Comparison of ENCODE assay signal across 8 cellular contexts in the genomic region with DNA sequence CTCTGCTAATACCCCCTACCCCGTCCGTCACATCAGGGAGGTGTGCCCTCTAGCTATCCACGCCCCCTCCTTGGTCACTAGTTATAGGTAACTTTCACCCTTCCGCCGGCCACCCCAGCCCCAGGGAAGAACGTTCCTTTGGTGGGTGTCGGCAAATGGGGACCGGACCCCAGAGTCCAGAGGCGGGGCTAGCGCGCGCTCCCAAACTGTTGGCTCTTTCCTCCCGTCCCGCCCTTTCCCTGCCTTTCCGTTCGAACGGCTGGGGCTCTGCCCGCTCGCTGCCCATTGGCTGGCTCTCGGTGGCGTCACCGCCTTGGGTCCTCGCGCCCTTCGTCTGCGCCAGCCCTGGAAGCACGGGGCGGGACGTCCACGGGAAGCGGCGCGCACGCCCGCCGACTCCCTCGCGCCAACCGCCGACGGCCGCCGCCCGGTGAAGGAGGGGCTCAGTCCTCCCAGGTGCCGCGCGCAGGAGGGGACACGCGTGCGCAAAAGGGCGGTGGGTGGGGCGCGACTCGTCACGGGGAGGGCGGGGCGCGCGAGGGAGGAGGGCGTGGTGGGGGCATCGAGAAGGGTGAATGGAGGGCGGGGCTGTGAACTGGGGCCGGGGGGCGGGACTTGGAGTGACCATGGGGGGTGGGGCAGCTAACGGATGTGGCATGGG. TPM values are rescaled to one million over a fixed set of nuclear protein-coding genes. Genes with fewer than 3 reads are reported as not detected.
A peak's percentile ranks its signal among the peaks of the same experiment; 100 is the strongest.
DNase-seq lines count a peak whose midpoint lies in the region; ATAC-seq and TF ChIP-seq lines count a peak whose summit lies in the region.

No MANE protein-coding gene starts in this region.

- H3K23ac ChIP-seq in H9 (ENCODE audit: insufficient read length, low read depth, low read length) = no peak overlapping the region

- no peaks in the 10 kb centered on the region; the same call in none of the 2 replicates for H3K27me3 Mint-ChIP-seq in H9 (ENCODE audit: low read depth)
- peaks cover 3% of the 10 kb centered on the region for H3K27me3 Mint-ChIP-seq in nephron progenitor cell (ENCODE audit: low read depth, poor library complexity)

- no peak overlapping the region for H2BK20ac ChIP-seq in H9 (ENCODE audit: low read depth, low read length, poor library complexity, severe bottlenecking)

- no peak overlapping the region for H4K91ac ChIP-seq in H9 (ENCODE audit: insufficient read length, low read depth, low read length)

- H3K36me3 ChIP-seq in ES-I3 (ENCODE audit: insufficient read depth, low read length) (peaks cover 22% of the 10 kb centered on the region), RWPE2 (ENCODE audit: low read depth) (peaks cover 61% of the 10 kb centered on the region)

- H3K4me1 Mint-ChIP-seq in H9 = peaks cover 19 to 30% of the 10 kb centered on the region in 2 experiments
- peaks cover 48% of the 10 kb centered on the region for H3K4me1 Mint-ChIP-seq in nephron progenitor cell

- no peak overlapping the region for H2BK5ac ChIP-seq in H9 (ENCODE audit: insufficient read length, low read length)

- peak overlapping the region; percentile 66 for H3K18ac ChIP-seq in H9 (ENCODE audit: insufficient read length, low read depth, low read length)

- no peak overlapping the region for H2BK15ac ChIP-seq in H9 (ENCODE audit: low read depth, low read length)

- H3K23me2 ChIP-seq in H9 (ENCODE audit: insufficient read length, low read depth, low read length, poor library complexity, severe bottlenecking) = peaks cover 10% of the 10 kb centered on the region

- no CpG with 5 or more reads among the region's 65 CpGs for WGBS in H9 (ENCODE audit: extremely low coverage, insufficient read length, low lambda C conversion rate)

- peaks cover 34 to 67% (median 64%) of the 10 kb centered on the region in 3 experiments for H3K36me3 Mint-ChIP-seq in H9 (ENCODE audit: insufficient read depth in 1 of 3, low read depth in 3 of 3)
- peaks cover 24% of the 10 kb centered on the region for H3K36me3 Mint-ChIP-seq in nephron progenitor cell (ENCODE audit: low read depth)

- H3K9me3 Mint-ChIP-seq in H9 (no peaks in the 10 kb centered on the region), nephron progenitor cell (no peaks in the 10 kb centered on the region)

- no peak overlapping the region for H4K5ac ChIP-seq in H9 (ENCODE audit: insufficient read length, low read depth, low read length)

- no peaks in the 10 kb centered on the region for H4K20me1 ChIP-seq in H9 (ENCODE audit: control insufficient read depth, insufficient read depth, insufficient read length)

- no peak overlapping the region for H3K4ac ChIP-seq in H9 (ENCODE audit: low read depth, low read length)

- H3K4me3 Mint-ChIP-seq in H9 = peak overlapping the region; percentile 76 to 83
- peak overlapping the region; percentile 94 for H3K4me3 Mint-ChIP-seq in nephron progenitor cell

- H3K27ac ChIP-seq in H9 (ENCODE audit: insufficient read length, low read depth, low read length) (peak overlapping the region; percentile 43), RWPE2 (ENCODE audit: poor library complexity, severe bottlenecking) (peak overlapping the region; percentile 74)

- H3K79me2 ChIP-seq in H9 (ENCODE audit: insufficient read depth, low read length) = no peaks in the 10 kb centered on the region

- peak; percentile 93 for ATAC-seq in RWPE2 (ENCODE audit: low read depth)
- ATAC-seq in stimulated activated naive CD8-positive, alpha-beta T cell treated with anti-CD3 and anti-CD28 coated beads, Interleukin-15, Interleukin-2, amounts not matched to agents 100 U/mL and 50 U/mL, for 24 hours = peak; percentile 91

- H3K9ac ChIP-seq in ES-I3 (ENCODE audit: low read depth, low read length) (peak overlapping the region; percentile 53), H9 (ENCODE audit: extremely low read depth, insufficient read length, low read length) (no peak overlapping the region)

- no peak for TF ChIP-seq CTCF in H9 (conservative IDR thresholded peaks at IDR 0.05)
- TF ChIP-seq CTCF in RWPE2 (IDR thresholded peaks at IDR 0.05; ENCODE audit: poor library complexity, severe bottlenecking) = no peak
- TF ChIP-seq CTCF in fibroblast of pulmonary artery (IDR thresholded peaks at IDR 0.05; ENCODE audit: low read length, missing control alignments) = no peak
- TF ChIP-seq CTCF in nephron progenitor cell (IDR thresholded peaks at IDR 0.05) = no peak

- H3K79me1 ChIP-seq in H9 (ENCODE audit: insufficient read depth, low read depth, low read length, poor library complexity, severe bottlenecking) = no peaks in the 10 kb centered on the region

- DNase-seq in H9 (peak; percentile 99), M059J (ENCODE audit: low read depth) (peak; percentile 99), RWPE2 (ENCODE audit: low spot score) (peak; percentile 98), fibroblast of pulmonary artery (ENCODE audit: low read depth) (peak; percentile 98), nephron progenitor cell (peak; percentile 96)
- peak; percentile 97 for DNase-seq in activated effector memory CD4-positive, alpha-beta T cell treated with Interleukin-2 at 50 U/mL for 16 hours
- DNase-seq in stimulated activated naive CD8-positive, alpha-beta T cell treated with anti-CD3 and anti-CD28 coated beads, Interleukin-15, Interleukin-2, amounts not matched to agents 100 U/mL and 50 U/mL, for 24 hours = peak; percentile 97

- H2AFZ ChIP-seq in H9 (ENCODE audit: low read length) = no peak overlapping the region

- H4K8ac ChIP-seq in H9 (replicated peaks; ENCODE audit: insufficient read length, low read depth, low read length) = no peak overlapping the region

- H3K9me3 ChIP-seq in ES-I3 (ENCODE audit: control insufficient read depth, insufficient read depth, low read length) (no peaks in the 10 kb centered on the region), H9 (ENCODE audit: control insufficient read depth, low read depth, low read length) (no peaks in the 10 kb centered on the region), RWPE2 (ENCODE audit: severe bottlenecking) (no peaks in the 10 kb centered on the region)

- H3K27ac Mint-ChIP-seq in H9 (peak overlapping the region; percentile 95 to 99 (median 96)), nephron progenitor cell (peak overlapping the region; percentile 99)

- no peak overlapping the region for H3K56ac ChIP-seq in H9 (ENCODE audit: insufficient read length, low read depth, low read length)

- no peak overlapping the region for H3T11ph ChIP-seq in H9 (ENCODE audit: low read length)

- H3K4me1 ChIP-seq in ES-I3 (ENCODE audit: insufficient read depth, low read length) = peaks cover 3% of the 10 kb centered on the region; the same call in 1 of the 2 replicates
- no peaks in the 10 kb centered on the region for H3K4me1 ChIP-seq in H9 (ENCODE audit: insufficient read depth, low read length)
- H3K4me1 ChIP-seq in RWPE2 (ENCODE audit: insufficient read depth, poor library complexity, severe bottlenecking) = no peaks in the 10 kb centered on the region

- H2AK5ac ChIP-seq in H9 (ENCODE audit: insufficient read length, low read length) = no peak overlapping the region

- H3K27me3 ChIP-seq in H9 (ENCODE audit: insufficient read depth, low read length) = no peaks in the 10 kb centered on the region
- H3K27me3 ChIP-seq in RWPE2 (ENCODE audit: insufficient read depth, poor library complexity, severe bottlenecking) = no peaks in the 10 kb centered on the region

- H3K4me3 ChIP-seq in RWPE2 (ENCODE audit: severe bottlenecking) (peak overlapping the region; percentile 60), fibroblast of pulmonary artery (replicated peaks; ENCODE audit: low read depth, low read length) (peak overlapping the region; percentile 72)

- 0 out of 2 replicates have a peak overlapping the region, but pooled peaks have one; percentile 45 for H3K14ac ChIP-seq in H9 (ENCODE audit: insufficient read depth, low read length)

- H2BK12ac ChIP-seq in H9 (ENCODE audit: insufficient read length, low read depth, low read length) = no peak overlapping the region

- H2BK120ac ChIP-seq in H9 (ENCODE audit: low read depth, low read length, poor library complexity, severe bottlenecking) = no peak overlapping the region

- peak overlapping the region; percentile 63 for H3K4me2 ChIP-seq in H9 (ENCODE audit: insufficient read depth, insufficient read length, low read length)

RNA-seq across cellular contexts. Expression of gene PHF1, which starts 0.6 kb away (rescaled TPM):
- total RNA-seq in H9 (2021) = 49.8 and 56.8 TPM in 2 replicates
- 61.9 and 67.3 TPM in 2 replicates for total RNA-seq in M059J (2014; rRNA removed; shearing (Covaris generic))

RNA-seq across cellular contexts. Expression of gene CUTA, which starts 7.7 kb away (rescaled TPM):
- 257 and 264 TPM in 2 replicates for total RNA-seq in H9 (2021)
- 610 and 623 TPM in 2 replicates for total RNA-seq in M059J (2014; rRNA removed; shearing (Covaris generic))

RNA-seq across cellular contexts. Expression of gene SYNGAP1, which starts 9.7 kb away (rescaled TPM):
- total RNA-seq in H9 (2021) = 111 and 121 TPM in 2 replicates
- total RNA-seq in M059J (2014; rRNA removed; shearing (Covaris generic)) = 2.5 and 5.7 TPM in 2 replicates

RNA-seq across cellular contexts. Expression of gene KIFC1, which starts 18.6 kb away (rescaled TPM):
- 73.1 and 73.8 TPM in 2 replicates for total RNA-seq in H9 (2021)
- 130 and 159 TPM in 2 replicates for total RNA-seq in M059J (2014; rRNA removed; shearing (Covaris generic))

RNA-seq across cellular contexts. Expression of gene ZBTB9, which starts 44.2 kb away (rescaled TPM):
- total RNA-seq in H9 (2021) = 48.1 and 53.1 TPM in 2 replicates
- total RNA-seq in M059J (2014; rRNA removed; shearing (Covaris generic)) = 6.6 and 9.8 TPM in 2 replicates

Comparison
In these comparisons a context has a peak if more than half of its experiments do, and no peak if none do; other contexts are left out.
1. Peak in every context shown above with its lines: DNase-seq, ATAC-seq, H3K4me3 ChIP-seq and H3K27ac ChIP-seq.
2. RNA of gene SYNGAP1, which starts 9.7 kb away (total RNA-seq): 111 to 121 TPM in H9; 2.5 to 5.7 TPM in M059J; every median in the first group is over 10 times any median in the second.